ENCODE assay signal across 13 cellular contexts in the genomic region with DNA sequence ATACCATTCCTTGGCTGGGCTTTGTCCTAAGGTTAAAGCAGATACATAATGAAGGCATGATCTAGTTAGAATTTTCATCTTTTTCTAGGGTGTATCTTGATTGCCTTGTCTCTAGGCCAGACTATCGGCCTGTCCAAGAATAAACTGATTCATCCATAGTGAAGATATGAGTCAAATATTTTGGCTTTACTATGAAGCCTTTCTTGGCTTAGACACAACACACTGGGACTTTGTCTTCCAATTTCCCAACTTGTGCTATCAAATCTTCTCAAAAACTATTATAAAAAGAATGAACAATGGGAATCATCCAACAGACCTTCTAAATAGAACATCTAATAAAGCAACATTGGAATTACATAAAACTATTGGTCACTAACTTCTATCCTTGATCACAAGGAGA.
A peak's percentile ranks its signal among the peaks of the same experiment; 100 is the strongest.
DNase-seq lines count a peak whose midpoint lies in the region; TF ChIP-seq lines count a peak whose summit lies in the region.
"Had no signal": no experiment of that assay in that cellular context is flagged by ENCODE, and none has a peak within 500 bp of the region (broad histone marks: within the 10 kb centered on the region; RNA-seq: fewer than 3 reads in every experiment).

No MANE protein-coding gene starts in this region.

- TF ChIP-seq CTCF in AG09309 (IDR thresholded peaks at IDR 0.05; ENCODE audit: control insufficient read depth, insufficient read depth, low read depth, low read length, missing control alignments) = no peak
- no peak for TF ChIP-seq CTCF in brain microvascular endothelial cell (IDR thresholded peaks at IDR 0.05; ENCODE audit: low read depth, low read length, missing control alignments)

- H3K27me3 ChIP-seq in brain microvascular endothelial cell (replicated peaks) = no peaks in the 10 kb centered on the region
- H3K27me3 ChIP-seq: BE2C had no signal

- DNase-seq in AG09309 (ENCODE audit: low read depth) (peak; percentile 46), HS-5 (ENCODE audit: low read depth) (peak; percentile 50), brain microvascular endothelial cell (peak; percentile 37), hepatic stellate cell (ENCODE audit: low spot score) (peak; percentile 18), OCI-M2 (lab: John Stamatoyannopoulos, UW; ENCODE audit: unreplicated experiment) (no peak), NCI-H2081 treated with DMSO at 0.1 percent for 48 hours (lab: John Stamatoyannopoulos, UW) (no peak), NCI-H1048 (lab: John Stamatoyannopoulos, UW) (no peak)
- no peak for DNase-seq in activated CD4-positive, alpha-beta T cell treated with anti-CD3 and anti-CD28 coated beads, Interleukin-2, amount 50 U/mL, for 4 hours
- DNase-seq: activated CD4-positive, alpha-beta T cell treated with anti-CD3 and anti-CD28 coated beads, Interleukin-2, amount 50 U/mL, for 1 hour; activated T-cell treated with anti-CD3 and anti-CD28 coated beads, Interleukin-2, amount 50 U/mL, for 72 hours; BE2C; DMS53; nucleus accumbens had no signal

- no peak overlapping the region for H3K27ac ChIP-seq in brain microvascular endothelial cell

- no peak overlapping the region for H3K4me3 ChIP-seq in AG09309 (ENCODE audit: control insufficient read depth, low read depth, low read length)
- H3K4me3 ChIP-seq in brain microvascular endothelial cell (ENCODE audit: low read depth, low read length) = no peak overlapping the region

- in situ Hi-C loops in brain microvascular endothelial cell (cut with HindIII; ENCODE audit: low pct_ligation_motif_present, low sequenced_read_pairs) = no loop called here

- no peaks in the 10 kb centered on the region for H3K36me3 ChIP-seq in brain microvascular endothelial cell (replicated peaks)
- H3K36me3 ChIP-seq: BE2C had no signal

Comparison
In these comparisons a context has a peak if more than half of its experiments do, and no peak if none do; other contexts are left out.
1. DNase-seq: peak in AG09309 (single experiment), HS-5 (single experiment), brain microvascular endothelial cell (single experiment) and hepatic stellate cell (single experiment); none in OCI-M2 (single experiment), NCI-H2081 treated with DMSO at 0.1 percent for 48 hours (single experiment), activated CD4-positive, alpha-beta T cell treated with anti-CD3 and anti-CD28 coated beads, Interleukin-2, amount 50 U/mL, for 4 hours (0 of 2) and NCI-H1048 (single experiment).